Comparison of ENCODE assay signal across 1 cellular context in the genomic region with DNA sequence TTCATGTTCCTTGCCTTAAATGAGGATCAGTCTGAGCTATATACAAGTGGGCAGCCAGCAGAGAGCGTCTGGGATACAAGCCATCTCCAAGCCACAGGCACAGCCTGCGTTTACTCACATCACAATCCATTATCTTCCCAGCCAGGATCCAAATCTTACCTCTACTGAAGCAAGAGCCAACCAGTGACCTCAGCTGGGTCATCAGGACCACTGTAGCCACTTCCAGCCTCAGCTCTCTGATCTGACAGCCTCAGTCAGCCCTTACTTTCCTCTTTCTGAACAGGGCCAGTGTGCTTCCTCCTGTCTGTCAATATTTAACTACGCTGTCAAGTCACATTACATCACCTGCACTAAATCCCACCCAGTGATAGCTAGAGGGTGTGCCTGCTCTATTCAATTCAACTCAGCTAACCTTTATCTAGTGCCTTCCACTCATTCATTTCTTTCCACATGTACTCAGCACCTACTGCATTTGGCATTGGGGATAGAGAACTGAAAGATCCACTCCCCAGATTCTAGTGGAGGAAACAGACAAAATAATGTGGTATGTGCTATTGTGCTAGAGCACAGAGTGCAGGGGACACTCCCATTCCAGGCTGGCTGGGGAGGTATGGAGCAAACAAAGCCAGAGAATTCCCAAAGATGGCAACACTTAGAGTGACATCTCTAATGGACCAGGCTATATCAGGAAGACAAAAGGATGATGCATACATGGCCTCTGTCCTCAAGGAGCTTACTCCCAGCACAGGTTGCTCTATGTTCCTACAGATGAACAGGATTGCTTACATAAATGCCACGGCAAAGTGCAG.
TF ChIP-seq lines count a peak whose summit lies in the region.

No MANE protein-coding gene starts in this region.

TF ChIP-seq in HepG2, 621 proteins besides CTCF, POLR2A, EP300 and RAD21 (continued from another document):
- TF ChIP-seq AFF4 (CRISPR knock-in tag; IDR thresholded peaks at IDR 0.05): no peak
- TF ChIP-seq, protein P1, sequence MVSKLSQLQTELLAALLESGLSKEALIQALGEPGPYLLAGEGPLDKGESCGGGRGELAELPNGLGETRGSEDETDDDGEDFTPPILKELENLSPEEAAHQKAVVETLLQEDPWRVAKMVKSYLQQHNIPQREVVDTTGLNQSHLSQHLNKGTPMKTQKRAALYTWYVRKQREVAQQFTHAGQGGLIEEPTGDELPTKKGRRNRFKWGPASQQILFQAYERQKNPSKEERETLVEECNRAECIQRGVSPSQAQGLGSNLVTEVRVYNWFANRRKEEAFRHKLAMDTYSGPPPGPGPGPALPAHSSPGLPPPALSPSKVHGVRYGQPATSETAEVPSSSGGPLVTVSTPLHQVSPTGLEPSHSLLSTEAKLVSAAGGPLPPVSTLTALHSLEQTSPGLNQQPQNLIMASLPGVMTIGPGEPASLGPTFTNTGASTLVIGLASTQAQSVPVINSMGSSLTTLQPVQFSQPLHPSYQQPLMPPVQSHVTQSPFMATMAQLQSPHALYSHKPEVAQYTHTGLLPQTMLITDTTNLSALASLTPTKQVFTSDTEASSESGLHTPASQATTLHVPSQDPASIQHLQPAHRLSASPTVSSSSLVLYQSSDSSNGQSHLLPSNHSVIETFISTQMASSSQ (IDR thresholded peaks at IDR 0.05; ENCODE audit: low read depth): peak; percentile 62; the same call in 1 of the 2 replicates
- TF ChIP-seq, protein P1 (CRISPR knock-in tag; IDR thresholded peaks at IDR 0.05; ENCODE audit: borderline replicate concordance): peak; percentile 45; the same call in 1 of the 2 replicates
